Comparison of ENCODE assay signal across 12 cellular contexts in genomic region chr5:157518963-157519362, GRCh38. TPM values are rescaled to one million over a fixed set of nuclear protein-coding genes. Genes with fewer than 3 reads are reported as not detected.
DNase-seq lines count a peak whose midpoint lies in the region; ATAC-seq and TF ChIP-seq lines count a peak whose summit lies in the region.
"Had no signal": no experiment of that assay in that cellular context is flagged by ENCODE, and none has a peak within 500 bp of the region (broad histone marks: within the 10 kb centered on the region; RNA-seq: fewer than 3 reads in every experiment).

No MANE protein-coding gene starts in this region.

- peaks cover 0 to 45% (median 27%) of the 10 kb centered on the region in 12 donors for H3K4me1 ChIP-seq in heart left ventricle

- no peaks in the 10 kb centered on the region for H3K9me3 ChIP-seq in heart left ventricle
- H3K9me3 ChIP-seq: adrenal gland had no signal

- H3K4me3 Mint-ChIP-seq in IgD-negative memory B cell: no peak overlapping the region
- no peak overlapping the region for H3K4me3 Mint-ChIP-seq in stimulated activated naive CD8-positive, alpha-beta T cell treated with anti-CD3 and anti-CD28 coated beads, Interleukin-15, amount 100 ng/mL, for 72 hours
- H3K4me3 Mint-ChIP-seq: endodermal cell had no signal

- ATAC-seq in left cardiac atrium (peak; percentile 2 to 24), heart left ventricle (no peak), HG02571 (IDR thresholded peaks at IDR 0.05; ENCODE audit: unreplicated experiment) (peak; percentile 65), GM19467 (IDR thresholded peaks at IDR 0.05; ENCODE audit: unreplicated experiment) (no peak)
- peak; percentile 81 for ATAC-seq in stimulated activated naive CD8-positive, alpha-beta T cell treated with anti-CD3 and anti-CD28 coated beads, Interleukin-15, amount 100 ng/mL, for 72 hours

- in situ Hi-C loops in brain microvascular endothelial cell (cut with HindIII; ENCODE audit: low pct_ligation_motif_present, low sequenced_read_pairs): no loop called here

- H3K27me3 ChIP-seq in heart left ventricle (no peaks in the 10 kb centered on the region), brain microvascular endothelial cell (replicated peaks) (no peaks in the 10 kb centered on the region)
- H3K27me3 ChIP-seq: adrenal gland had no signal

- peaks cover 30 to 34% (median 31%) of the 10 kb centered on the region in 3 donors for H3K4me1 Mint-ChIP-seq in IgD-negative memory B cell
- H3K4me1 Mint-ChIP-seq in stimulated activated naive CD8-positive, alpha-beta T cell treated with anti-CD3 and anti-CD28 coated beads, Interleukin-15, amount 100 ng/mL, for 72 hours: no peaks in the 10 kb centered on the region

- H3K36me3 Mint-ChIP-seq in IgD-negative memory B cell: peaks cover 4% of the 10 kb centered on the region

- H3K4me3 ChIP-seq in heart left ventricle: no peak overlapping the region
- no peak overlapping the region for H3K4me3 ChIP-seq in brain microvascular endothelial cell (ENCODE audit: low read depth, low read length)
- H3K4me3 ChIP-seq: adrenal gland had no signal

- WGBS in heart left ventricle, 4 donors: 84 to 90% (median 88%) methylated on average over 6 of the region's 6 CpGs

- H3K9me3 Mint-ChIP-seq in IgD-negative memory B cell: no peaks in the 10 kb centered on the region
- no peaks in the 10 kb centered on the region for H3K9me3 Mint-ChIP-seq in stimulated activated naive CD8-positive, alpha-beta T cell treated with anti-CD3 and anti-CD28 coated beads, Interleukin-15, amount 100 ng/mL, for 72 hours
- H3K9me3 Mint-ChIP-seq: endodermal cell had no signal

- peaks cover 0 to 57% (median 25%) of the 10 kb centered on the region in 9 donors for H3K36me3 ChIP-seq in heart left ventricle
- peaks cover 59% of the 10 kb centered on the region for H3K36me3 ChIP-seq in brain microvascular endothelial cell (replicated peaks)
- H3K36me3 ChIP-seq: adrenal gland had no signal

- intact Hi-C loops in left cardiac atrium (cut with DNase I) (loop anchor here in 1 of 2 donors (5.0 kb wide), 1 partner anchor 43 kb away; no protein-coding TSS in a partner anchor), heart left ventricle (cut with DNase I) (loop anchor here in 2 of 10 donors (5.0 to 10.0 kb wide), 2 partner anchors 56 to 58 kb away; partner anchors contain the start of gene ADAM19 (in 2 of the 2))

- peak overlapping the region; percentile 62 to 95 (median 90) for H3K27ac Mint-ChIP-seq in IgD-negative memory B cell
- H3K27ac Mint-ChIP-seq in stimulated activated naive CD8-positive, alpha-beta T cell treated with anti-CD3 and anti-CD28 coated beads, Interleukin-15, amount 100 ng/mL, for 72 hours: no peak overlapping the region
- H3K27ac Mint-ChIP-seq: endodermal cell had no signal

- no peak for TF ChIP-seq POLR2A in heart left ventricle (IDR thresholded peaks at IDR 0.05)

- no peak for DNase-seq in left cardiac atrium
- DNase-seq in heart left ventricle: no peak
- DNase-seq in stimulated activated naive CD8-positive, alpha-beta T cell treated with anti-CD3 and anti-CD28 coated beads, Interleukin-15, amount 100 ng/mL, for 72 hours: peak; percentile 15 to 56
- DNase-seq in brain microvascular endothelial cell: no peak
- DNase-seq in hippocampal formation (lab: John Stamatoyannopoulos, UW): no peak
- DNase-seq: adrenal gland, endodermal cell, GDM1, NCI-H1092 had no signal

- H3K27me3 Mint-ChIP-seq in IgD-negative memory B cell: no peaks in the 10 kb centered on the region
- H3K27me3 Mint-ChIP-seq in stimulated activated naive CD8-positive, alpha-beta T cell treated with anti-CD3 and anti-CD28 coated beads, Interleukin-15, amount 100 ng/mL, for 72 hours: no peaks in the 10 kb centered on the region

- H3K27ac ChIP-seq in heart left ventricle (peak overlapping the region in 2 of 12 donors; percentile 25 to 66), brain microvascular endothelial cell (no peak overlapping the region)
- H3K27ac ChIP-seq: adrenal gland had no signal

- TF ChIP-seq CTCF in heart left ventricle (IDR thresholded peaks at IDR 0.05): no peak
- TF ChIP-seq CTCF in brain microvascular endothelial cell (IDR thresholded peaks at IDR 0.05; ENCODE audit: low read depth, low read length, missing control alignments): no peak

RNA-seq across cellular contexts. Expression of gene ADAM19, which starts 56.6 kb away (rescaled TPM):
- total RNA-seq in left cardiac atrium (10 to 100 TPM; 19.0 to 57.5 TPM), heart left ventricle (10 to 100 TPM in 7 of 9 donors, 1 to 10 TPM in 2; 6.5 to 47.6 (median 19.0) TPM)
- polyA plus RNA-seq in heart left ventricle (10 to 100 TPM in 1 of 2 donors, 1 to 10 TPM in 1; 7.5 to 29.2 TPM), IgD-negative memory B cell (45.1 TPM)

RNA-seq across cellular contexts. Expression of gene NIPAL4, which starts 59.0 kb away (rescaled TPM):
- total RNA-seq in left cardiac atrium (1 to 10 TPM in 1 of 2 donors, under 1 TPM in 1; 0.12 to 1.8 TPM), heart left ventricle (under 1 TPM in 3 of 9 donors, not detected in 6; 0.07 to 0.33 (median 0.12) TPM)
- polyA plus RNA-seq in heart left ventricle (under 1 TPM in 1 of 2 donors, not detected in 1; 0.68 TPM), IgD-negative memory B cell (2.2 TPM)
- total RNA-seq: endodermal cell had no signal

Comparison
In these comparisons a context has a peak if more than half of its experiments do, and no peak if none do; other contexts are left out.
1. ATAC-seq: peak in left cardiac atrium (2 of 2), HG02571 (single experiment) and stimulated activated naive CD8-positive, alpha-beta T cell treated with anti-CD3 and anti-CD28 coated beads, Interleukin-15, amount 100 ng/mL, for 72 hours (single experiment); none in heart left ventricle (0 of 4) and GM19467 (single experiment).
2. DNase-seq: peak in stimulated activated naive CD8-positive, alpha-beta T cell treated with anti-CD3 and anti-CD28 coated beads, Interleukin-15, amount 100 ng/mL, for 72 hours (2 of 2); none in left cardiac atrium (single experiment), heart left ventricle (0 of 5), brain microvascular endothelial cell (single experiment) and hippocampal formation (0 of 2).
3. H3K27ac Mint-ChIP-seq: peak in IgD-negative memory B cell (3 of 3); none in stimulated activated naive CD8-positive, alpha-beta T cell treated with anti-CD3 and anti-CD28 coated beads, Interleukin-15, amount 100 ng/mL, for 72 hours (0 of 2).